ENCODE assay signal across 15 cellular contexts in the genomic region with DNA sequence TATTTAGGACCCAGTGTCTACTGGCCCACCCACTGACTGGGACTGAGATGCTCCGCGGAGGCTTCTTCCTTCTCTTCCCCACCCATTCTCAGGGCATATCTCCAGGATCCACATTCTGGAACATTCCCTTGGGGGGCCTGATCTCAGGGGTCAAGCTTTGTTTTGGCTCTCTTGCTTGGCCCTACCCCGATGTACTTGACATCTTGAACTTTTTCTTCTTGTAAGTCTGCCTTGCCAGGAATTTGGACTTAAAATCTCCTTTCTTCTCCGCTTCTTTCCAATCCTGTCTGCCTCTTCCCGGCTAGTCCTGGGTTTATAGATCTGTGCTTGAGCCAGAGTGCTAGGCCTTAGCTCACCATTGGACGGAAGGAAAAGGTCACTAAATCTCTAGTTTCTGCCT. TPM values are rescaled to one million over a fixed set of nuclear protein-coding genes. Genes with fewer than 3 reads are reported as not detected.
A peak's percentile ranks its signal among the peaks of the same experiment; 100 is the strongest.
DNase-seq lines count a peak whose midpoint lies in the region; ATAC-seq and TF ChIP-seq lines count a peak whose summit lies in the region.
"Had no signal": no experiment of that assay in that cellular context is flagged by ENCODE, and none has a peak within 500 bp of the region (broad histone marks: within the 10 kb centered on the region; RNA-seq: fewer than 3 reads in every experiment).

No MANE protein-coding gene starts in this region.

- peaks cover 4 to 58% (median 12%) of the 10 kb centered on the region in 4 donors for H3K4me1 ChIP-seq in tibial artery

- no peak for DNase-seq in chondrocyte (ENCODE audit: low spot score)
- no peak for DNase-seq in left cardiac atrium
- peak; percentile 25 to 73 for DNase-seq in tibial artery
- no peak for DNase-seq in NCI-H1092 treated with DMSO at 0.1 percent for 48 hours (lab: John Stamatoyannopoulos, UW)
- DNase-seq in activated naive CD4-positive, alpha-beta T cell treated with anti-CD3 and anti-CD28 coated beads, Interleukin-2, amount 50 U/mL, for 72 hours (ENCODE audit: low spot score in 2 of 2), result no peak
- no peak for DNase-seq in activated T-cell treated with anti-CD3 and anti-CD28 coated beads, Interleukin-2, amount 50 U/mL, for 72 hours
- DNase-seq: COR-L47, H9, IMR-90, Kasumi-1, NCI-H1417, NCI-H2029 treated with DMSO at 0.1 percent for 48 hours, NCI-H524 had no signal

- H3K4me1 Mint-ChIP-seq in chondrocyte (ENCODE audit: low read depth) (peaks cover 45% of the 10 kb centered on the region), nephron (peaks cover 36% of the 10 kb centered on the region)
- H3K4me1 Mint-ChIP-seq in activated T-cell treated with anti-CD3 and anti-CD28 coated beads, Interleukin-2, amount 50 U/mL, for 72 hours (ENCODE audit: low read depth), result peaks cover 45% of the 10 kb centered on the region

- H3K36me3 Mint-ChIP-seq in chondrocyte (ENCODE audit: low read depth) (peaks cover 2% of the 10 kb centered on the region), nephron (ENCODE audit: low read depth) (no peaks in the 10 kb centered on the region)
- H3K36me3 Mint-ChIP-seq in activated naive CD4-positive, alpha-beta T cell treated with anti-CD3 and anti-CD28 coated beads, Interleukin-2, amount 50 U/mL, for 72 hours, result peaks cover 0 to 5% of the 10 kb centered on the region in 2 donors
- peaks cover 0 to 9% of the 10 kb centered on the region in 2 donors for H3K36me3 Mint-ChIP-seq in activated T-cell treated with anti-CD3 and anti-CD28 coated beads, Interleukin-2, amount 50 U/mL, for 72 hours (ENCODE audit: insufficient read depth in 2 of 2)
- H3K36me3 Mint-ChIP-seq: CD14-positive monocyte had no signal

- intact Hi-C loops in left cardiac atrium (cut with DNase I) (loop anchor here in 1 of 2 donors (10.0 kb wide), 1 partner anchor 95 kb away; no protein-coding TSS in a partner anchor), tibial artery (cut with DNase I; ENCODE audit: low total_unique reads) (no loop called here)

- no peaks in the 10 kb centered on the region for H3K36me3 ChIP-seq in tibial artery

- TF ChIP-seq CTCF in chondrocyte (IDR thresholded peaks at IDR 0.05) (no peak), nephron (IDR thresholded peaks at IDR 0.05; ENCODE audit: unreplicated experiment in 3 of 3) (no peak), tibial artery (IDR thresholded peaks at IDR 0.05) (no peak)

- no peak overlapping the region for H3K4me3 ChIP-seq in tibial artery

- no peaks in the 10 kb centered on the region for H3K27me3 ChIP-seq in tibial artery

- no peaks in the 10 kb centered on the region for H3K9me3 ChIP-seq in tibial artery

- H3K27ac ChIP-seq in tibial artery, result peak overlapping the region; percentile 56 to 67

- ATAC-seq in left cardiac atrium, result peak; percentile 75 to 89
- ATAC-seq in activated naive CD4-positive, alpha-beta T cell treated with anti-CD3 and anti-CD28 coated beads, Interleukin-2, amount 50 U/mL, for 72 hours, result no peak
- ATAC-seq in activated T-cell treated with anti-CD3 and anti-CD28 coated beads, Interleukin-2, amount 50 U/mL, for 72 hours (replicated peaks in 1 of 2), result no peak

- H3K27me3 Mint-ChIP-seq in chondrocyte (ENCODE audit: low read depth), result no peaks in the 10 kb centered on the region
- H3K27me3 Mint-ChIP-seq in nephron (ENCODE audit: low read depth), result no peaks in the 10 kb centered on the region
- H3K27me3 Mint-ChIP-seq in activated T-cell treated with anti-CD3 and anti-CD28 coated beads, Interleukin-2, amount 50 U/mL, for 72 hours (ENCODE audit: low read depth), result no peaks in the 10 kb centered on the region

- peak overlapping the region; percentile 1 for H3K27ac Mint-ChIP-seq in chondrocyte (ENCODE audit: unreplicated experiment)
- H3K27ac Mint-ChIP-seq in nephron, result peak overlapping the region in 2 of 3 experiments; percentile 76 to 83
- no peak overlapping the region for H3K27ac Mint-ChIP-seq in activated naive CD4-positive, alpha-beta T cell treated with anti-CD3 and anti-CD28 coated beads, Interleukin-2, amount 50 U/mL, for 72 hours
- no peak overlapping the region for H3K27ac Mint-ChIP-seq in activated T-cell treated with anti-CD3 and anti-CD28 coated beads, Interleukin-2, amount 50 U/mL, for 72 hours
- H3K27ac Mint-ChIP-seq: CD14-positive monocyte, H9 had no signal

- H3K4me3 Mint-ChIP-seq in chondrocyte (ENCODE audit: unreplicated experiment), result no peak overlapping the region
- no peak overlapping the region for H3K4me3 Mint-ChIP-seq in nephron
- no peak overlapping the region for H3K4me3 Mint-ChIP-seq in activated T-cell treated with anti-CD3 and anti-CD28 coated beads, Interleukin-2, amount 50 U/mL, for 72 hours
- H3K4me3 Mint-ChIP-seq: CD14-positive monocyte, H9 had no signal

- H3K9me3 Mint-ChIP-seq in chondrocyte (ENCODE audit: low read depth), result peaks cover 3% of the 10 kb centered on the region
- no peaks in the 10 kb centered on the region for H3K9me3 Mint-ChIP-seq in nephron
- no peaks in the 10 kb centered on the region for H3K9me3 Mint-ChIP-seq in activated naive CD4-positive, alpha-beta T cell treated with anti-CD3 and anti-CD28 coated beads, Interleukin-2, amount 50 U/mL, for 72 hours
- H3K9me3 Mint-ChIP-seq in activated T-cell treated with anti-CD3 and anti-CD28 coated beads, Interleukin-2, amount 50 U/mL, for 72 hours, result no peaks in the 10 kb centered on the region
- H3K9me3 Mint-ChIP-seq: H9 had no signal

RNA-seq across cellular contexts. Expression of a gene that starts 22.1 kb away (rescaled TPM):
- total RNA-seq in chondrocyte (120 to 326 TPM (median 318 TPM) in 3 replicates), left cardiac atrium (10 to 100 TPM in 1 of 2 donors, 1 to 10 TPM in 1; 7.0 to 10.3 TPM)
- total RNA-seq in activated naive CD4-positive, alpha-beta T cell treated with anti-CD3 and anti-CD28 coated beads, Interleukin-2, amount 50 U/mL, for 72 hours, result 10 to 100 TPM in 1 of 2 donors, 1 to 10 TPM in 1; 1.7 to 12.2 TPM
- total RNA-seq in activated T-cell treated with anti-CD3 and anti-CD28 coated beads, Interleukin-2, amount 50 U/mL, for 72 hours, result 10 to 100 TPM; 11.3 to 15.1 TPM

Comparison
In these comparisons a context has a peak if more than half of its experiments do, and no peak if none do; other contexts are left out.
1. DNase-seq: peak in tibial artery (2 of 2); none in chondrocyte (single experiment), left cardiac atrium (single experiment), NCI-H1092 treated with DMSO at 0.1 percent for 48 hours (single experiment), activated naive CD4-positive, alpha-beta T cell treated with anti-CD3 and anti-CD28 coated beads, Interleukin-2, amount 50 U/mL, for 72 hours (0 of 2) and activated T-cell treated with anti-CD3 and anti-CD28 coated beads, Interleukin-2, amount 50 U/mL, for 72 hours (0 of 2).
2. H3K27ac Mint-ChIP-seq: peak in chondrocyte (single experiment) and nephron (2 of 3); none in activated naive CD4-positive, alpha-beta T cell treated with anti-CD3 and anti-CD28 coated beads, Interleukin-2, amount 50 U/mL, for 72 hours (0 of 2) and activated T-cell treated with anti-CD3 and anti-CD28 coated beads, Interleukin-2, amount 50 U/mL, for 72 hours (single experiment).
3. ATAC-seq: peak in left cardiac atrium (2 of 2); none in activated naive CD4-positive, alpha-beta T cell treated with anti-CD3 and anti-CD28 coated beads, Interleukin-2, amount 50 U/mL, for 72 hours (0 of 2) and activated T-cell treated with anti-CD3 and anti-CD28 coated beads, Interleukin-2, amount 50 U/mL, for 72 hours (0 of 2).